In genomic region chr10:72121389-72121788, GRCh38 we compare ENCODE assay signal across 25 cellular contexts.
"Had no signal": no experiment of that assay in that cellular context is flagged by ENCODE, and none has a peak within 500 bp of the region (broad histone marks: within the 10 kb centered on the region; RNA-seq: fewer than 3 reads in every experiment).

No MANE protein-coding gene starts in this region.

- H3K27ac Mint-ChIP-seq: activated CD8-positive, alpha-beta memory T cell treated with anti-CD3 and anti-CD28 coated beads, Interleukin-2, amount 10 ng/mL, durations not matched to agents 7 days and 5 days; dendritic cell treated with granulocyte-macrophage colony-stimulating factor and Interleukin-4, amounts not matched to agents 40 ng/mL and 50 ng/mL, for 4 days; immature natural killer cell; stimulated activated effector memory CD8-positive, alpha-beta T cell treated with anti-CD3 and anti-CD28 coated beads, Interleukin-12 subunit alpha, Interleukin-12 subunit beta, amount 100 ng/mL, for 72 hours had no signal

- ATAC-seq: activated CD8-positive, alpha-beta memory T cell treated with anti-CD3 and anti-CD28 coated beads, Interleukin-2, amount 10 ng/mL, durations not matched to agents 7 days and 5 days; activated CD8-positive, alpha-beta T cell treated with anti-CD3 and anti-CD28 coated beads, Interleukin-2, amount 10 ng/mL, durations not matched to agents 7 days and 5 days; foreskin keratinocyte; heart left ventricle; left colon; psoas muscle; stimulated activated effector memory CD8-positive, alpha-beta T cell treated with anti-CD3 and anti-CD28 coated beads, Interleukin-12 subunit alpha, Interleukin-12 subunit beta, amount 100 ng/mL, for 72 hours had no signal

- H3K4me3 Mint-ChIP-seq: activated CD8-positive, alpha-beta memory T cell treated with anti-CD3 and anti-CD28 coated beads, Interleukin-2, amount 10 ng/mL, durations not matched to agents 7 days and 5 days; activated CD8-positive, alpha-beta T cell treated with anti-CD3 and anti-CD28 coated beads, Interleukin-2, amount 10 ng/mL, durations not matched to agents 7 days and 5 days; dendritic cell treated with granulocyte-macrophage colony-stimulating factor and Interleukin-4, amounts not matched to agents 40 ng/mL and 50 ng/mL, for 4 days; immature natural killer cell; stimulated activated effector memory CD8-positive, alpha-beta T cell treated with anti-CD3 and anti-CD28 coated beads, Interleukin-12 subunit alpha, Interleukin-12 subunit beta, amount 100 ng/mL, for 72 hours had no signal

- H3K9me3 ChIP-seq: breast epithelium, esophagus muscularis mucosa, psoas muscle, stomach, thyroid gland, upper lobe of left lung, vagina had no signal

- H3K4me3 ChIP-seq: breast epithelium, esophagus muscularis mucosa, heart left ventricle, psoas muscle, sigmoid colon, SK-N-MC, stomach, thyroid gland, upper lobe of left lung, vagina had no signal

- H3K4me1 Mint-ChIP-seq: immature natural killer cell had no signal

- H3K27ac ChIP-seq: breast epithelium, esophagus muscularis mucosa, foreskin keratinocyte, heart left ventricle, parathyroid adenoma, psoas muscle, sigmoid colon, SK-N-MC, stomach, thyroid gland, upper lobe of left lung, vagina had no signal

- FAIRE-seq: kidney, small intestine had no signal

- H3K27me3 Mint-ChIP-seq: activated CD8-positive, alpha-beta memory T cell treated with anti-CD3 and anti-CD28 coated beads, Interleukin-2, amount 10 ng/mL, durations not matched to agents 7 days and 5 days had no signal

- H3K4me1 ChIP-seq: breast epithelium, parathyroid adenoma, psoas muscle, sigmoid colon, upper lobe of left lung, vagina had no signal

- DNase-seq: activated CD4-positive, CD25-positive, alpha-beta regulatory T cell; activated CD8-positive, alpha-beta memory T cell treated with anti-CD3 and anti-CD28 coated beads, Interleukin-2, amount 10 ng/mL, durations not matched to agents 7 days and 5 days; activated CD8-positive, alpha-beta T cell treated with anti-CD3 and anti-CD28 coated beads, Interleukin-2, amount 10 ng/mL, durations not matched to agents 7 days and 5 days; central memory CD4-positive, alpha-beta T cell; foreskin keratinocyte; heart left ventricle; hypothalamus; immature natural killer cell; kidney; left colon; mammary epithelial cell; nucleus accumbens; psoas muscle; sigmoid colon; small intestine; stomach; thyroid gland; upper lobe of left lung had no signal

- H3K27me3 ChIP-seq: breast epithelium, esophagus muscularis mucosa, foreskin keratinocyte, heart left ventricle, sigmoid colon, stomach, thyroid gland, upper lobe of left lung, vagina had no signal

- H3K36me3 ChIP-seq: breast epithelium, sigmoid colon, thyroid gland, vagina had no signal
